15 cellular contexts compared by ENCODE assay signal in the genomic region with DNA sequence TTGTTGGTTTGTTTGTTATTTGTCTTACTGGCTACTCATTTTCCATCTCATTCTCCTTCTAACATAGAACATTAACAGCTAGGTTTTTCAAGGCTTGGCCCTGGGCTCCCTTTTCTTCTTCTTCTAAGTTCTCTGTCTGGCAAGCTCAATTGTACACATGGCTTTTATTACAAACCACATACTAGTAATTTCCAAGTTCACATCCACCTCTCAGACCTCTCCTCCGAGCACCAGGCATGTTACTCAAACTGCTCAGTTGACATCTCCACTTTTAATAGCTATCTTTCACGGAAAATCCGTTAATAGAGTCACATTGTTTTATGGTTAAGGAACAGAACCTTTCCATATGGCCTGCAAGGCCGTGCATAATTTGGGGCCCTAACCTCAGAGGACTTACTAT.
"Had no signal": no experiment of that assay in that cellular context is flagged by ENCODE, and none has a peak within 500 bp of the region (broad histone marks: within the 10 kb centered on the region; RNA-seq: fewer than 3 reads in every experiment).

No MANE protein-coding gene starts in this region.

- H3K27me3 ChIP-seq: gastrocnemius medialis, heart left ventricle, right atrium auricular region, upper lobe of right lung had no signal

- H3K4me1 ChIP-seq: right atrium auricular region, upper lobe of right lung had no signal

- H3K9me3 ChIP-seq: gastrocnemius medialis, upper lobe of right lung had no signal

- H3K27ac ChIP-seq: gastrocnemius medialis, right atrium auricular region, upper lobe of right lung had no signal

- H3K4me3 ChIP-seq: gastrocnemius medialis, heart left ventricle, right atrium auricular region, upper lobe of right lung had no signal

- DNase-seq: activated CD4-positive, alpha-beta memory T cell treated with anti-CD3 and anti-CD28 coated beads for 36 hours; activated CD8-positive, alpha-beta memory T cell treated with anti-CD3 and anti-CD28 coated beads, Interleukin-2, amount 10 ng/mL, durations not matched to agents 7 days and 5 days; activated effector memory CD4-positive, alpha-beta T cell treated with Interleukin-2 at 50 U/mL for 16 hours; activated T-cell treated with anti-CD3 and anti-CD28 coated beads, Interleukin-2, amount 50 U/mL, for 24 hours; gastrocnemius medialis; heart left ventricle; immature natural killer cell; mesendoderm; natural killer cell; posterior cingulate gyrus; T-cell; T-helper 9 cell; upper lobe of right lung had no signal

- H3K36me3 ChIP-seq: gastrocnemius medialis, heart left ventricle, right atrium auricular region, upper lobe of right lung had no signal

- FAIRE-seq: colon had no signal
